Comparison of ENCODE assay signal across 34 cellular contexts in the genomic region with DNA sequence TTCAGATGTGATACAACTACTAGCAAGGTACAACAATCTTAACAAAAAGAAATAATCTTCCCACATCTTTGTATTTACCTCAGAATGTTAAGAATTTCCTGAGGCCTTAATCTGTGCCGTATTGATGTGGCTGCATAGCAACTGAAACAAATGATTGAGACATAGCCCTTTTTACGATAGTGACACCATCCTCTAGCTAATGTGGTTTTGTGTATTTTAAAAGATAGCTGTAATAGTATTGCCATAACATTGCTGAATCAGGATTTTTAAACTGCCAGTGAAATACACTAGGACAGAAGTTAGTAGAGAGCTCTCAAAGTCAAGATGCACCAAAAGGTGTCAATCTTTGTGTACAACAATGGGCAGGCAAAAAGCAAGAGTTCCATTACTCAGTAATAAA. TPM values are rescaled to one million over a fixed set of nuclear protein-coding genes. Genes with fewer than 3 reads are reported as not detected.
DNase-seq lines count a peak whose midpoint lies in the region; ATAC-seq, FAIRE-seq and TF ChIP-seq lines count a peak whose summit lies in the region.
"Had no signal": no experiment of that assay in that cellular context is flagged by ENCODE, and none has a peak within 500 bp of the region (broad histone marks: within the 10 kb centered on the region; RNA-seq: fewer than 3 reads in every experiment).

No MANE protein-coding gene starts in this region.

- H3K27me3 ChIP-seq in astrocyte (ENCODE audit: insufficient read depth, low read length): no peaks in the 10 kb centered on the region
- H3K27me3 ChIP-seq in Caco-2 (replicated peaks; ENCODE audit: control insufficient read depth, insufficient read depth, low read length): no peaks in the 10 kb centered on the region
- H3K27me3 ChIP-seq: BLaER1, neural progenitor cell, pancreas, Peyer's patch, transverse colon had no signal

- no peak for TF ChIP-seq POLR2A in A549 (IDR thresholded peaks at IDR 0.05; ENCODE audit: low read length)

- peaks cover 2% of the 10 kb centered on the region for H3K9me3 Mint-ChIP-seq in astrocyte (ENCODE audit: unreplicated experiment)
- H3K9me3 Mint-ChIP-seq in Caco-2 (ENCODE audit: unreplicated experiment): no peaks in the 10 kb centered on the region
- H3K9me3 Mint-ChIP-seq in activated T-helper 17 cell treated with anti-CD3 and anti-CD28 coated beads, Interleukin-2, amount 50 U/mL, for 72 hours: no peaks in the 10 kb centered on the region
- H3K9me3 Mint-ChIP-seq: activated CD8-positive, alpha-beta T cell treated with anti-CD3 and anti-CD28 coated beads for 36 hours; activated naive CD4-positive, alpha-beta T cell treated with anti-CD3 and anti-CD28 coated beads for 36 hours; activated T-helper 1 cell treated with anti-CD3 and anti-CD28 coated beads, Interleukin-12 subunit alpha, Interleukin-12 subunit beta, Interleukin-2, Interleukin-4 antibody, amounts not matched to agents 30 ng/mL and 10 ng/mL and 1 ng/mL, durations not matched to agents 14 hours and 24 hours and 36 hours; HFFc6; neural progenitor cell had no signal

- intact Hi-C loops in Caco-2 (cut with micrococcal nuclease; ENCODE audit: unreplicated experiment): no loop called here

- no peak for TF ChIP-seq RAD21 in A549 (conservative IDR thresholded peaks at IDR 0.05 in 1 of 2, IDR thresholded peaks at IDR 0.05 in 1 of 2)

- TF ChIP-seq CTCF in A549 (IDR thresholded peaks at IDR 0.05): no peak
- TF ChIP-seq CTCF in astrocyte (IDR thresholded peaks at IDR 0.05; ENCODE audit: insufficient read depth, low read depth, low read length): no peak
- TF ChIP-seq CTCF in Caco-2 (IDR thresholded peaks at IDR 0.05; ENCODE audit: insufficient read depth in 1 of 2, low read depth in 1 of 2, low read length in 1 of 2, severe bottlenecking in 1 of 2, unreplicated experiment in 1 of 2): no peak

- H3K9me3 ChIP-seq in A549 (no peaks in the 10 kb centered on the region), astrocyte (ENCODE audit: insufficient read depth, low read depth, low read length) (no peaks in the 10 kb centered on the region), Caco-2 (no peaks in the 10 kb centered on the region)
- H3K9me3 ChIP-seq: BLaER1, left ventricle myocardium inferior, pancreas, Peyer's patch, transverse colon had no signal

- 49% methylated on average over 2 of the region's 2 CpGs for WGBS in A549 (ENCODE audit: missing lambda C conversion rate)

- H3K4me3 Mint-ChIP-seq in astrocyte (ENCODE audit: unreplicated experiment) (no peak overlapping the region), Caco-2 (ENCODE audit: unreplicated experiment) (no peak overlapping the region)
- H3K4me3 Mint-ChIP-seq in activated T-helper 17 cell treated with anti-CD3 and anti-CD28 coated beads, Interleukin-2, amount 50 U/mL, for 72 hours: no peak overlapping the region
- H3K4me3 Mint-ChIP-seq: activated CD4-positive, alpha-beta T cell treated with anti-CD3 and anti-CD28 coated beads for 36 hours; activated CD8-positive, alpha-beta T cell treated with anti-CD3 and anti-CD28 coated beads for 36 hours; activated naive CD4-positive, alpha-beta T cell treated with anti-CD3 and anti-CD28 coated beads for 36 hours; activated T-helper 1 cell treated with anti-CD3 and anti-CD28 coated beads, Interleukin-12 subunit alpha, Interleukin-12 subunit beta, Interleukin-2, Interleukin-4 antibody, amounts not matched to agents 30 ng/mL and 10 ng/mL and 1 ng/mL, durations not matched to agents 14 hours and 24 hours and 36 hours; HFFc6; IgD-negative memory B cell; neural progenitor cell had no signal

- POLR2A ChIA-PET in A549 (lab: Yijun Ruan, JAX): no interaction called here
- POLR2A ChIA-PET in HEK293T (lab: Yijun Ruan, JAX): no interaction called here
- POLR2A ChIA-PET in Caco-2 (lab: Charles Lee): no interaction called here

- H3K27ac ChIP-seq in A549 (no peak overlapping the region), astrocyte (ENCODE audit: low read depth, low read length) (no peak overlapping the region)
- H3K27ac ChIP-seq: BLaER1, left ventricle myocardium inferior, neural progenitor cell, pancreas, Peyer's patch, transverse colon had no signal

- H3K36me3 ChIP-seq in astrocyte (ENCODE audit: insufficient read depth, low read length): no peaks in the 10 kb centered on the region
- H3K36me3 ChIP-seq in Caco-2 (ENCODE audit: control insufficient read depth, insufficient read depth, low read length): no peaks in the 10 kb centered on the region
- H3K36me3 ChIP-seq: BLaER1, left ventricle myocardium inferior, neural progenitor cell, pancreas, Peyer's patch, transverse colon had no signal

- FAIRE-seq in A549 (lab: Jason Lieb, UNC): no peak
- no peak for FAIRE-seq in astrocyte (lab: Jason Lieb, UNC)
- FAIRE-seq: colon, keratinocyte had no signal

- H3K4me2 ChIP-seq in A549 (no peak overlapping the region), astrocyte (ENCODE audit: low read length) (no peak overlapping the region)
- H3K4me2 ChIP-seq: BLaER1, neural progenitor cell had no signal

- H3K4me1 Mint-ChIP-seq in astrocyte (ENCODE audit: low read depth, unreplicated experiment) (no peaks in the 10 kb centered on the region), Caco-2 (ENCODE audit: low read depth, unreplicated experiment) (no peaks in the 10 kb centered on the region)
- no peaks in the 10 kb centered on the region for H3K4me1 Mint-ChIP-seq in activated T-helper 17 cell treated with anti-CD3 and anti-CD28 coated beads, Interleukin-2, amount 50 U/mL, for 72 hours
- H3K4me1 Mint-ChIP-seq: activated CD4-positive, alpha-beta T cell treated with anti-CD3 and anti-CD28 coated beads for 36 hours had no signal

- DNase-seq in A549 (ENCODE audit: low read depth in 1 of 2, low spot score in 1 of 2) (no peak), HEK293T (ENCODE audit: extremely low spot score) (no peak), astrocyte (ENCODE audit: low read depth) (peak; percentile 79), iris pigment epithelial cell (ENCODE audit: low read depth) (peak; percentile 76), Caco-2 (no peak), dermis blood vessel endothelial cell (no peak)
- DNase-seq: activated CD4-positive, alpha-beta T cell treated with anti-CD3 and anti-CD28 coated beads for 36 hours; activated CD8-positive, alpha-beta memory T cell treated with anti-CD3 and anti-CD28 coated beads, Interleukin-2, amount 50 U/mL, for 48 hours; activated CD8-positive, alpha-beta T cell treated with anti-CD3 and anti-CD28 coated beads for 36 hours; activated naive CD4-positive, alpha-beta T cell treated with anti-CD3 and anti-CD28 coated beads for 36 hours; DMS53; effector CD8-positive, alpha-beta T cell; erythroblast; HFFc6; left ventricle myocardium inferior; NCI-H1092 treated with DMSO at 0.1 percent for 48 hours; NCI-H187 treated with DMSO at 0.1 percent for 48 hours; NCI-H69; pancreas; Peyer's patch; right cardiac atrium; SHP77 treated with DMSO at 0.1 percent for 48 hours; stimulated activated CD4-positive, alpha-beta T cell treated with anti-CD3 and anti-CD28 coated beads, Interleukin-4, amount 100 ng/mL, for 1 hour; transverse colon had no signal

- no peak overlapping the region for H2AFZ ChIP-seq in astrocyte (ENCODE audit: low read depth, low read length)
- H2AFZ ChIP-seq: neural progenitor cell had no signal

- no peak overlapping the region for H3K4me3 ChIP-seq in A549
- no peak overlapping the region for H3K4me3 ChIP-seq in astrocyte (ENCODE audit: insufficient read depth, low read depth, low read length)
- H3K4me3 ChIP-seq in Caco-2 (ENCODE audit: low read depth, low read length): no peak overlapping the region
- H3K4me3 ChIP-seq: BLaER1, left ventricle myocardium inferior, neural progenitor cell, pancreas, Peyer's patch, transverse colon had no signal

- H3K27ac Mint-ChIP-seq in astrocyte (ENCODE audit: unreplicated experiment): no peak overlapping the region
- no peak overlapping the region for H3K27ac Mint-ChIP-seq in Caco-2 (ENCODE audit: unreplicated experiment)
- H3K27ac Mint-ChIP-seq in activated T-helper 17 cell treated with anti-CD3 and anti-CD28 coated beads, Interleukin-2, amount 50 U/mL, for 72 hours: no peak overlapping the region
- H3K27ac Mint-ChIP-seq: activated CD4-positive, alpha-beta T cell treated with anti-CD3 and anti-CD28 coated beads for 36 hours; activated CD8-positive, alpha-beta T cell treated with anti-CD3 and anti-CD28 coated beads for 36 hours; activated naive CD4-positive, alpha-beta T cell treated with anti-CD3 and anti-CD28 coated beads for 36 hours; activated T-helper 1 cell treated with anti-CD3 and anti-CD28 coated beads, Interleukin-12 subunit alpha, Interleukin-12 subunit beta, Interleukin-2, Interleukin-4 antibody, amounts not matched to agents 30 ng/mL and 10 ng/mL and 1 ng/mL, durations not matched to agents 14 hours and 24 hours and 36 hours; HFFc6; IgD-negative memory B cell; neural progenitor cell had no signal

- H3K4me1 ChIP-seq in A549: no peaks in the 10 kb centered on the region
- H3K4me1 ChIP-seq in astrocyte (ENCODE audit: insufficient read depth, low read length): no peaks in the 10 kb centered on the region
- no peaks in the 10 kb centered on the region for H3K4me1 ChIP-seq in Caco-2
- H3K4me1 ChIP-seq: BLaER1, left ventricle myocardium inferior, neural progenitor cell, pancreas, Peyer's patch, transverse colon had no signal

- H4K20me1 ChIP-seq in astrocyte (ENCODE audit: insufficient read depth, low read length): no peaks in the 10 kb centered on the region
- H4K20me1 ChIP-seq: BLaER1 had no signal

- no peak overlapping the region for H3K9ac ChIP-seq in astrocyte (ENCODE audit: low read length)
- H3K9ac ChIP-seq: BLaER1, neural progenitor cell had no signal

- CTCF ChIA-PET in A549 (lab: Yijun Ruan, JAX) (no interaction called here), HEK293T (lab: Yijun Ruan, JAX) (interaction anchor here (0.5 kb wide), 1 partner anchor 1148 kb away, joined by 3 read pairs; no protein-coding TSS in a partner anchor), Caco-2 (lab: Charles Lee) (no interaction called here)

- H3K79me2 ChIP-seq in astrocyte (ENCODE audit: insufficient read depth, low read length): peaks cover 16% of the 10 kb centered on the region

- H3K27me3 Mint-ChIP-seq in astrocyte (ENCODE audit: low read depth, unreplicated experiment) (no peaks in the 10 kb centered on the region), Caco-2 (ENCODE audit: insufficient read depth, unreplicated experiment) (peaks cover 8% of the 10 kb centered on the region)
- H3K27me3 Mint-ChIP-seq in activated T-helper 17 cell treated with anti-CD3 and anti-CD28 coated beads, Interleukin-2, amount 50 U/mL, for 72 hours: peaks cover 29% of the 10 kb centered on the region
- H3K27me3 Mint-ChIP-seq: IgD-negative memory B cell had no signal

- no peaks in the 10 kb centered on the region for H3K36me3 Mint-ChIP-seq in astrocyte (ENCODE audit: low read depth, unreplicated experiment)
- H3K36me3 Mint-ChIP-seq in Caco-2 (ENCODE audit: insufficient read depth, unreplicated experiment): no peaks in the 10 kb centered on the region
- no peaks in the 10 kb centered on the region for H3K36me3 Mint-ChIP-seq in activated T-helper 17 cell treated with anti-CD3 and anti-CD28 coated beads, Interleukin-2, amount 50 U/mL, for 72 hours (ENCODE audit: low read depth)
- H3K36me3 Mint-ChIP-seq: IgD-negative memory B cell had no signal

- ATAC-seq in A549: no peak
- no peak for ATAC-seq in GM21576 (IDR thresholded peaks at IDR 0.05; ENCODE audit: unreplicated experiment)
- ATAC-seq in activated T-helper 17 cell treated with anti-CD3 and anti-CD28 coated beads, Interleukin-2, amount 50 U/mL, for 72 hours (replicated peaks): no peak
- ATAC-seq: activated CD4-positive, alpha-beta T cell treated with anti-CD3 and anti-CD28 coated beads for 36 hours; activated CD8-positive, alpha-beta T cell treated with anti-CD3 and anti-CD28 coated beads for 36 hours; right cardiac atrium had no signal

- BruUV-seq in Caco-2 (replicated peaks; lab: Mats Ljungman, UMichigan): no TSS peak

- no peak for TF ChIP-seq EP300 in A549 (IDR thresholded peaks at IDR 0.05)

RNA-seq across cellular contexts. Expression of gene NPAS3, which starts 11.9 kb away (rescaled TPM):
- not detected in 2 replicates for polyA plus RNA-seq in A549 (2011; rRNA removed)
- polyA plus RNA-seq in A549 (2012; cell fraction: cytosol; rRNA removed): not detected in 2 replicates
- polyA plus RNA-seq in A549 (2012; cell fraction: nucleus; rRNA removed): not detected in 2 replicates
- polyA plus RNA-seq in A549 (2017; fragmentation: RNase III; extraction: RNeasy Plus Mini Kit Qiagen cat#74134 plus additional on column Dnase treatment): not detected in 3 replicates
- polyA minus RNA-seq in A549 (2011; rRNA and poly(A)+ RNA removed): not detected in 2 replicates
- 2.2 and 2.6 TPM in 2 replicates for total RNA-seq in astrocyte
- not detected in 2 replicates for total RNA-seq in Caco-2 (2022)
- not detected for total RNA-seq in activated T-helper 17 cell treated with anti-CD3 and anti-CD28 coated beads, Interleukin-2, amount 50 U/mL, for 72 hours
- total RNA-seq in dermis blood vessel endothelial cell: 0.05 TPM in 1 of 2 replicates, not detected in the other
- total RNA-seq: activated CD4-positive, alpha-beta T cell treated with anti-CD3 and anti-CD28 coated beads for 36 hours; activated CD8-positive, alpha-beta T cell treated with anti-CD3 and anti-CD28 coated beads for 36 hours; activated naive CD4-positive, alpha-beta T cell treated with anti-CD3 and anti-CD28 coated beads for 36 hours; activated T-helper 1 cell treated with anti-CD3 and anti-CD28 coated beads, Interleukin-12 subunit alpha, Interleukin-12 subunit beta, Interleukin-2, Interleukin-4 antibody, amounts not matched to agents 30 ng/mL and 10 ng/mL and 1 ng/mL, durations not matched to agents 14 hours and 24 hours and 36 hours; G401; HFFc6 had no signal
- polyA plus RNA-seq: AG04450, IgD-negative memory B cell had no signal

Comparison
In these comparisons a context has a peak if more than half of its experiments do, and no peak if none do; other contexts are left out.
1. DNase-seq: peak in astrocyte (single experiment) and iris pigment epithelial cell (single experiment); none in A549 (0 of 2), HEK293T (single experiment), Caco-2 (0 of 2) and dermis blood vessel endothelial cell (single experiment).